In genomic region chr2:177641321-177641720, GRCh38 we compare ENCODE assay signal across 20 cellular contexts.
"Had no signal": no experiment of that assay in that cellular context is flagged by ENCODE, and none has a peak within 500 bp of the region (broad histone marks: within the 10 kb centered on the region; RNA-seq: fewer than 3 reads in every experiment).

No MANE protein-coding gene starts in this region.

- ATAC-seq: left lung, lower lobe of right lung, natural killer cell, right cardiac atrium had no signal

- H3K4me3 ChIP-seq: ascending aorta, esophagus muscularis mucosa, left lung, lower lobe of right lung, spleen, tibial nerve had no signal

- H3K9me3 ChIP-seq: ascending aorta, esophagus muscularis mucosa, left lung, lower lobe of right lung, spleen, tibial nerve had no signal

- DNase-seq: activated CD4-positive, alpha-beta memory T cell treated with anti-CD3 and anti-CD28 coated beads for 36 hours; activated CD4-positive, alpha-beta T cell treated with anti-CD3 and anti-CD28 coated beads, Interleukin-2, amount 10 ng/mL, durations not matched to agents 24 days and 14 days; activated CD4-positive, CD25-positive, alpha-beta regulatory T cell treated with anti-CD3 and anti-CD28 coated beads, Interleukin-2, amount 50 U/mL, for 72 hours; activated CD8-positive, alpha-beta memory T cell treated with anti-CD3 and anti-CD28 coated beads, Interleukin-2, amount 50 U/mL, for 4 hours; activated gamma-delta T cell; activated naive CD4-positive, alpha-beta T cell treated with anti-CD3 and anti-CD28 coated beads, Interleukin-2, amount 10 ng/mL, durations not matched to agents 7 days and 5 days; activated naive CD8-positive, alpha-beta T cell treated with anti-CD3 and anti-CD28 coated beads, Interleukin-2, amount 10 ng/mL, durations not matched to agents 7 days and 5 days; activated T-cell treated with anti-CD3 and anti-CD28 coated beads, Interleukin-2, amount 50 U/mL, for 1 hour; brain microvascular endothelial cell; foreskin melanocyte; left lung; lower lobe of right lung; mesenchymal stem cell; natural killer cell; right cardiac atrium; spleen; stimulated activated naive CD4-positive, alpha-beta T cell had no signal

- H3K4me3 Mint-ChIP-seq: activated CD4-positive, alpha-beta memory T cell treated with anti-CD3 and anti-CD28 coated beads for 36 hours; activated CD4-positive, alpha-beta T cell treated with anti-CD3 and anti-CD28 coated beads, Interleukin-2, amount 10 ng/mL, durations not matched to agents 24 days and 14 days; activated naive CD4-positive, alpha-beta T cell treated with anti-CD3 and anti-CD28 coated beads, Interleukin-2, amount 10 ng/mL, durations not matched to agents 7 days and 5 days; activated naive CD8-positive, alpha-beta T cell treated with anti-CD3 and anti-CD28 coated beads, Interleukin-2, amount 10 ng/mL, durations not matched to agents 7 days and 5 days; natural killer cell had no signal

- H3K4me1 ChIP-seq: ascending aorta, esophagus muscularis mucosa, left lung, lower lobe of right lung, spleen had no signal

- H3K27ac ChIP-seq: ascending aorta, brain microvascular endothelial cell, esophagus muscularis mucosa, left lung, lower lobe of right lung, spleen, tibial nerve had no signal

- H3K36me3 Mint-ChIP-seq: activated CD4-positive, alpha-beta memory T cell treated with anti-CD3 and anti-CD28 coated beads for 36 hours; activated naive CD4-positive, alpha-beta T cell treated with anti-CD3 and anti-CD28 coated beads, Interleukin-2, amount 10 ng/mL, durations not matched to agents 7 days and 5 days; activated naive CD8-positive, alpha-beta T cell treated with anti-CD3 and anti-CD28 coated beads, Interleukin-2, amount 10 ng/mL, durations not matched to agents 7 days and 5 days; natural killer cell had no signal

- H3K27me3 ChIP-seq: ascending aorta, brain microvascular endothelial cell, esophagus muscularis mucosa, left lung, spleen, tibial nerve had no signal

- H3K4me1 Mint-ChIP-seq: activated CD4-positive, alpha-beta T cell treated with anti-CD3 and anti-CD28 coated beads, Interleukin-2, amount 10 ng/mL, durations not matched to agents 24 days and 14 days; activated naive CD4-positive, alpha-beta T cell treated with anti-CD3 and anti-CD28 coated beads, Interleukin-2, amount 10 ng/mL, durations not matched to agents 7 days and 5 days; activated naive CD8-positive, alpha-beta T cell treated with anti-CD3 and anti-CD28 coated beads, Interleukin-2, amount 10 ng/mL, durations not matched to agents 7 days and 5 days; natural killer cell had no signal

- H3K27ac Mint-ChIP-seq: activated CD4-positive, alpha-beta memory T cell treated with anti-CD3 and anti-CD28 coated beads for 36 hours; activated CD4-positive, alpha-beta T cell treated with anti-CD3 and anti-CD28 coated beads, Interleukin-2, amount 10 ng/mL, durations not matched to agents 24 days and 14 days; activated naive CD4-positive, alpha-beta T cell treated with anti-CD3 and anti-CD28 coated beads, Interleukin-2, amount 10 ng/mL, durations not matched to agents 7 days and 5 days; activated naive CD8-positive, alpha-beta T cell treated with anti-CD3 and anti-CD28 coated beads, Interleukin-2, amount 10 ng/mL, durations not matched to agents 7 days and 5 days; natural killer cell had no signal

- H3K9me3 Mint-ChIP-seq: activated CD4-positive, alpha-beta memory T cell treated with anti-CD3 and anti-CD28 coated beads for 36 hours; activated CD4-positive, alpha-beta T cell treated with anti-CD3 and anti-CD28 coated beads, Interleukin-2, amount 10 ng/mL, durations not matched to agents 24 days and 14 days; activated naive CD4-positive, alpha-beta T cell treated with anti-CD3 and anti-CD28 coated beads, Interleukin-2, amount 10 ng/mL, durations not matched to agents 7 days and 5 days; natural killer cell had no signal

- H3K36me3 ChIP-seq: ascending aorta, brain microvascular endothelial cell, esophagus muscularis mucosa, left lung, lower lobe of right lung, spleen, tibial nerve had no signal
